In genomic region chr9:38670542-38671371, GRCh38 we compare ENCODE assay signal across 26 cellular contexts. TPM values are rescaled to one million over a fixed set of nuclear protein-coding genes. Genes with fewer than 3 reads are reported as not detected.
A peak's percentile ranks its signal among the peaks of the same experiment; 100 is the strongest.
DNase-seq lines count a peak whose midpoint lies in the region; ATAC-seq and TF ChIP-seq lines count a peak whose summit lies in the region.
"Had no signal": no experiment of that assay in that cellular context is flagged by ENCODE, and none has a peak within 500 bp of the region (broad histone marks: within the 10 kb centered on the region; RNA-seq: fewer than 3 reads in every experiment).

No MANE protein-coding gene starts in this region.

- peaks cover 11% of the 10 kb centered on the region for H3K4me1 Mint-ChIP-seq in activated CD8-positive, alpha-beta T cell treated with anti-CD3 and anti-CD28 coated beads, Interleukin-2, amount 10 ng/mL, durations not matched to agents 7 days and 5 days (ENCODE audit: low read depth)

- no peak for TF ChIP-seq CTCF in gastrocnemius medialis (IDR thresholded peaks at IDR 0.05 in 4 of 5, conservative IDR thresholded peaks at IDR 0.05 in 1 of 5)

- no peaks in the 10 kb centered on the region for H3K36me3 Mint-ChIP-seq in activated CD8-positive, alpha-beta T cell treated with anti-CD3 and anti-CD28 coated beads, Interleukin-2, amount 10 ng/mL, durations not matched to agents 7 days and 5 days (ENCODE audit: low read depth)

- no peaks in the 10 kb centered on the region for H3K27me3 Mint-ChIP-seq in activated CD8-positive, alpha-beta T cell treated with anti-CD3 and anti-CD28 coated beads, Interleukin-2, amount 10 ng/mL, durations not matched to agents 7 days and 5 days (ENCODE audit: low read depth)

- H3K36me3 ChIP-seq in SJCRH30 (no peaks in the 10 kb centered on the region), gastrocnemius medialis (no peaks in the 10 kb centered on the region)

- CTCF ChIA-PET in activated CD8-positive, alpha-beta T cell treated with anti-CD3 and anti-CD28 coated beads, Interleukin-2, amount 10 ng/mL, durations not matched to agents 7 days and 5 days (lab: Charles Lee) = no interaction called here

- ATAC-seq in left ventricle myocardium superior = peak; percentile 50
- no peak for ATAC-seq in Right ventricle myocardium inferior
- no peak for ATAC-seq in gastrocnemius medialis
- no peak for ATAC-seq in activated CD8-positive, alpha-beta T cell treated with anti-CD3 and anti-CD28 coated beads, Interleukin-2, amount 10 ng/mL, durations not matched to agents 7 days and 5 days
- ATAC-seq: T-helper 17 cell had no signal

- H3K27ac ChIP-seq in SJCRH30 (peak overlapping the region; percentile 99), gastrocnemius medialis (no peak overlapping the region)
- H3K27ac ChIP-seq: 22Rv1 had no signal

- POLR2A ChIA-PET in activated CD8-positive, alpha-beta T cell treated with anti-CD3 and anti-CD28 coated beads, Interleukin-2, amount 10 ng/mL, durations not matched to agents 7 days and 5 days (lab: Charles Lee) = no interaction called here

- H3K4me1 ChIP-seq in SJCRH30 = peaks cover 43% of the 10 kb centered on the region
- H3K4me1 ChIP-seq in gastrocnemius medialis = peaks cover 0 to 4% of the 10 kb centered on the region in 2 donors

- H3K4me3 Mint-ChIP-seq in activated CD8-positive, alpha-beta T cell treated with anti-CD3 and anti-CD28 coated beads, Interleukin-2, amount 10 ng/mL, durations not matched to agents 7 days and 5 days = no peak overlapping the region
- H3K4me3 Mint-ChIP-seq: B cell, HFFc6, T-helper 17 cell had no signal

- H3K4me3 ChIP-seq in SJCRH30 (no peak overlapping the region), gastrocnemius medialis (no peak overlapping the region)

- no peaks in the 10 kb centered on the region for H3K27me3 ChIP-seq in SJCRH30
- H3K27me3 ChIP-seq in gastrocnemius medialis = no peaks in the 10 kb centered on the region

- no peak overlapping the region for H3K27ac Mint-ChIP-seq in activated CD8-positive, alpha-beta T cell treated with anti-CD3 and anti-CD28 coated beads, Interleukin-2, amount 10 ng/mL, durations not matched to agents 7 days and 5 days
- H3K27ac Mint-ChIP-seq: B cell, HFFc6, T-helper 17 cell had no signal

- intact Hi-C loops in left ventricle myocardium superior (cut with micrococcal nuclease) = no loop called here
- intact Hi-C loops in Right ventricle myocardium inferior (cut with DNase I) = no loop called here
- intact Hi-C loops in gastrocnemius medialis (cut with DNase I; ENCODE audit: low total_unique reads) = loop anchor here (10.0 kb wide), 1 partner anchor 276 kb away; the partner anchor contains the start of gene ALDH1B1

- no peaks in the 10 kb centered on the region for H3K9me3 ChIP-seq in SJCRH30 (replicated peaks)
- H3K9me3 ChIP-seq in gastrocnemius medialis = no peaks in the 10 kb centered on the region
- H3K9me3 ChIP-seq: SK-N-SH had no signal

- H3K9me3 Mint-ChIP-seq in activated CD8-positive, alpha-beta T cell treated with anti-CD3 and anti-CD28 coated beads, Interleukin-2, amount 10 ng/mL, durations not matched to agents 7 days and 5 days (ENCODE audit: insufficient read depth) = no peaks in the 10 kb centered on the region
- H3K9me3 Mint-ChIP-seq: HFFc6 had no signal

- TF ChIP-seq POLR2A in gastrocnemius medialis (IDR thresholded peaks at IDR 0.05) = no peak

- peak; percentile 62 for DNase-seq in DMS79 treated with DMSO at 0.1 percent for 48 hours (lab: John Stamatoyannopoulos, UW)
- no peak for DNase-seq in DMS79 (lab: John Stamatoyannopoulos, UW)
- DNase-seq in left ventricle myocardium superior = no peak
- no peak for DNase-seq in Right ventricle myocardium inferior (ENCODE audit: missing footprints)
- DNase-seq in SJCRH30 = no peak
- DNase-seq in DMS53 treated with DMSO at 0.1 percent for 48 hours (lab: John Stamatoyannopoulos, UW; ENCODE audit: unreplicated experiment) = no peak
- DNase-seq in gastrocnemius medialis = no peak
- DNase-seq in activated CD8-positive, alpha-beta T cell treated with anti-CD3 and anti-CD28 coated beads, Interleukin-2, amount 10 ng/mL, durations not matched to agents 7 days and 5 days = no peak
- DNase-seq: Calu3; HFFc6; KBM-7; MV-4-11; NCI-H2081; NCI-H524; NK-92 treated with Interleukin-12 subunit alpha and Interleukin-12 subunit beta, amount 100 ng/mL, for 24 hours; RPMI8226; SHP77 treated with DMSO at 0.1 percent for 48 hours; SK-N-SH; SW 1271; T-helper 17 cell had no signal

- in situ Hi-C loops in gastrocnemius medialis (cut with MboI; ENCODE audit: low sequenced_read_pairs in 4 of 4) = no loop called here

RNA-seq across cellular contexts. Expression of gene FAM240B, which starts 49.2 kb away (rescaled TPM):
- total RNA-seq in left ventricle myocardium superior (not detected), Right ventricle myocardium inferior (not detected), gastrocnemius medialis (not detected)
- total RNA-seq in SJCRH30 (2014; rRNA removed; shearing (Covaris generic)) = 0.30 TPM in 1 of 2 replicates, not detected in the other
- not detected for total RNA-seq in activated CD8-positive, alpha-beta T cell treated with anti-CD3 and anti-CD28 coated beads, Interleukin-2, amount 10 ng/mL, durations not matched to agents 7 days and 5 days
- total RNA-seq: B cell, Calu3, Daoy, G401, HFFc6, LHCN-M2, MCF 10A, T-helper 17 cell had no signal

RNA-seq across cellular contexts. Expression of gene ANKRD18A, which starts 50.4 kb away (rescaled TPM):
- total RNA-seq in left ventricle myocardium superior (1.4 TPM), Right ventricle myocardium inferior (2.9 TPM), gastrocnemius medialis (not detected)
- 9.8 and 10.5 TPM in 2 replicates for total RNA-seq in SJCRH30 (2014; rRNA removed; shearing (Covaris generic))
- under 1 TPM; 0.08 to 0.11 TPM for total RNA-seq in activated CD8-positive, alpha-beta T cell treated with anti-CD3 and anti-CD28 coated beads, Interleukin-2, amount 10 ng/mL, durations not matched to agents 7 days and 5 days
- total RNA-seq: B cell had no signal
